6 cellular contexts compared by ENCODE assay signal in the genomic region with DNA sequence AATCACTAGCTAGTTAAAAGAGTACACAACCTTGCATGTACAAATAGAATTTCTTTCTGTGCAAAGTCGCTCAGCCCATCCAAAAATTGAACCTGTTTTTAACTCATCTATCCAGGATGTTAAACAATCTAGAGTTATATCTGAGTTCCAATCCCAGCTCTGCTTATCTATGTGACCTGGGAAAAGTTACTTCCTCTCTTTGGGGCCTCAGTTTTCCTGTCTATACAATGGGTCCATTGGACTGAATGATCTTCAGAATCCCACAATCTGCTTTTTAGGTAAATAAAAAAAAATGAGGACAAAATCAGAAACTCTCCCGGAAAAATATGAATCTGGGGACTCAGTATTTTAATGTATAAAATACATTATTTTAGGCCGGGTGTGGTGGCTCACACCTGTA.
"Had no signal": no experiment of that assay in that cellular context is flagged by ENCODE, and none has a peak within 500 bp of the region (broad histone marks: within the 10 kb centered on the region; RNA-seq: fewer than 3 reads in every experiment).

No MANE protein-coding gene starts in this region.

- H3K4me2 ChIP-seq: KMS-11 had no signal

- H3K9ac ChIP-seq: KMS-11 had no signal

- FAIRE-seq: HTR-8/SVneo had no signal

- H3K27ac ChIP-seq: HL-60, KMS-11 had no signal

- DNase-seq: IMR-90, KBM-7, KG1 had no signal
